Comparison of ENCODE assay signal across 9 cellular contexts in the genomic region with DNA sequence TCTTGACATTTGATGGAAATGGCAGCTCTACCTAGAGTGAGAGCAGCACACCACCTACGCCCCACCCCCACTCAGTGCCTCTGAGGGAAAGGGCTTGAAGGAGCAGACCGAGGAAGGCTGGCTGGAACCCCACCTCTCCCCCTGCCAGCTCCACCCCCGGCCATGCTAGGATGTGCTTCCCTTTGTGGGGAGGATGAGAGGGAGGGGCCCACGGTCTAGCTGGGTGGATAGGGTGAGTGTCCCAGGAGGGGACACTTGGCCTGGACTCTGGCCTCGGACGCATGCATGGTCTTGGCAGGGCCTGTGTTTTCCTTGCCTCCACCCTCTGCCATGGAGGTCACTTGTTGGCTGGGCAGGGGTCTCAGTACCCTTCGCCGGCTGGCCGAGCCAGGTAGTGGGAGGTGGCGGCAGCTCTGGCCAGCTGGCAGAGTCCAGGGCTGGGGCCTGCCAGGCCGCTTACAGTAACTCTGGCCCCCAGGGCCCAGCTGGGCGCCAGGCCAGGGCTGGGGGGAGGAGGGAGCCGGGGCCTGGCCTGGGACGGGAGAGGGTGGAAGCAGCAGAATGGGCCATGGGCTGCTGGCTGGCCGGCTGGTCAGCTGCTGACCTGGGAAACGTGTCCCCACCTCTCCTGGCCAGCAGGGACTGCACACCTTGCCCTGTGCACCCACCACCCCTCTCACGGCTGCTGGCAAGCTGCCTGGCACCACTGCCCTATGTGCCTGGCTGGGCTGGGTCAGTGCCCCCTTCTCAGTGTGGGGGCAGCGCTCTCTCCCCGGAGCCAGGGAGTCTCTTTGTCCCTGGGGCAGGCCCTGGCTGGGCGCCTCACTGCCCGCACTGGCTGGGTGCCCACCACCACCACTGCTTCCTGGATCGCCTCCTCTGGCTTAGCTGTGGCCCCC. TPM values are rescaled to one million over a fixed set of nuclear protein-coding genes. Genes with fewer than 3 reads are reported as not detected.
A peak's percentile ranks its signal among the peaks of the same experiment; 100 is the strongest.
DNase-seq lines count a peak whose midpoint lies in the region; ATAC-seq and TF ChIP-seq lines count a peak whose summit lies in the region.
"Had no signal": no experiment of that assay in that cellular context is flagged by ENCODE, and none has a peak within 500 bp of the region (broad histone marks: within the 10 kb centered on the region; RNA-seq: fewer than 3 reads in every experiment).

No MANE protein-coding gene starts in this region.

- CTCF ChIA-PET in IMR-90 (lab: Yijun Ruan, JAX): no interaction called here

- H4K91ac ChIP-seq in IMR-90 (ENCODE audit: insufficient read depth, low read depth, low read length): peak overlapping the region; percentile 65; the same call in 1 of the 2 replicates

- H2BK5ac ChIP-seq in IMR-90 (ENCODE audit: low read depth, low read length, poor library complexity, severe bottlenecking): peak overlapping the region; percentile 82

- peak overlapping the region; percentile 64 for H2BK120ac ChIP-seq in IMR-90 (ENCODE audit: low read depth, low read length)

- peak overlapping the region; percentile 48; the same call in 1 of the 3 replicates for H2BK15ac ChIP-seq in IMR-90 (ENCODE audit: low read depth, low read length)

- peaks cover 19 to 92% of the 10 kb centered on the region in 2 experiments for H3K79me1 ChIP-seq in IMR-90 (ENCODE audit: low read depth in 1 of 2, low read length in 2 of 2)

- peak overlapping the region; percentile 67; the same call in 1 of the 2 replicates for H3K4me2 ChIP-seq in IMR-90 (ENCODE audit: low read depth, low read length)

- H3K36me3 Mint-ChIP-seq in activated naive CD8-positive, alpha-beta T cell treated with anti-CD3 and anti-CD28 coated beads, Interleukin-2, amount 10 ng/mL, durations not matched to agents 7 days and 5 days: peaks cover 43% of the 10 kb centered on the region
- peaks cover 90% of the 10 kb centered on the region for H3K36me3 Mint-ChIP-seq in stimulated activated effector memory CD8-positive, alpha-beta T cell treated with anti-CD3 and anti-CD28 coated beads, Interleukin-12 subunit alpha, Interleukin-12 subunit beta, amount 100 ng/mL, for 72 hours

- no peak for TF ChIP-seq RAD21 in IMR-90 (IDR thresholded peaks at IDR 0.05; ENCODE audit: low read length)

- intact Hi-C loops in IMR-90 (cut with micrococcal nuclease): no loop called here

- peak overlapping the region; percentile 86 for H2AFZ ChIP-seq in IMR-90 (replicated peaks; ENCODE audit: low read length, poor library complexity)

- H2AK9ac ChIP-seq in IMR-90 (replicated peaks; ENCODE audit: low read depth, low read length, poor library complexity): peak overlapping the region; percentile 87

- peak overlapping the region; percentile 82 for H4K5ac ChIP-seq in IMR-90 (ENCODE audit: low read depth, low read length)

- DNase-seq in IMR-90 (no peak), hepatic stellate cell (ENCODE audit: low spot score) (peak; percentile 81), NCI-H2171 (lab: John Stamatoyannopoulos, UW) (no peak), NCI-H187 (lab: John Stamatoyannopoulos, UW) (no peak)
- DNase-seq in activated naive CD8-positive, alpha-beta T cell treated with anti-CD3 and anti-CD28 coated beads, Interleukin-2, amount 10 ng/mL, durations not matched to agents 7 days and 5 days: no peak
- no peak for DNase-seq in stimulated activated effector memory CD8-positive, alpha-beta T cell treated with anti-CD3 and anti-CD28 coated beads, Interleukin-12 subunit alpha, Interleukin-12 subunit beta, amount 100 ng/mL, for 72 hours (ENCODE audit: low spot score in 2 of 2)

- H3K14ac ChIP-seq in IMR-90 (replicated peaks; ENCODE audit: low read depth, low read length): peak overlapping the region; percentile 76

- peaks cover 69% of the 10 kb centered on the region for H3K4me1 Mint-ChIP-seq in activated naive CD8-positive, alpha-beta T cell treated with anti-CD3 and anti-CD28 coated beads, Interleukin-2, amount 10 ng/mL, durations not matched to agents 7 days and 5 days
- peaks cover 84% of the 10 kb centered on the region for H3K4me1 Mint-ChIP-seq in stimulated activated effector memory CD8-positive, alpha-beta T cell treated with anti-CD3 and anti-CD28 coated beads, Interleukin-12 subunit alpha, Interleukin-12 subunit beta, amount 100 ng/mL, for 72 hours

- in situ Hi-C loops in IMR-90 (cut with MboI; ENCODE audit: low sequenced_read_pairs): no loop called here

- peaks cover 37% of the 10 kb centered on the region for H4K20me1 ChIP-seq in IMR-90 (ENCODE audit: insufficient read depth, low read length)

- H3K27ac Mint-ChIP-seq in activated naive CD8-positive, alpha-beta T cell treated with anti-CD3 and anti-CD28 coated beads, Interleukin-2, amount 10 ng/mL, durations not matched to agents 7 days and 5 days: peak overlapping the region; percentile 81
- peak overlapping the region; percentile 91 for H3K27ac Mint-ChIP-seq in stimulated activated effector memory CD8-positive, alpha-beta T cell treated with anti-CD3 and anti-CD28 coated beads, Interleukin-12 subunit alpha, Interleukin-12 subunit beta, amount 100 ng/mL, for 72 hours

- peak overlapping the region; percentile 84 for H3K4ac ChIP-seq in IMR-90 (ENCODE audit: low read depth, low read length)

- peak overlapping the region; percentile 86 for H3K27ac ChIP-seq in IMR-90 (ENCODE audit: insufficient read depth, low read length)

- H3K4me3 Mint-ChIP-seq in activated naive CD8-positive, alpha-beta T cell treated with anti-CD3 and anti-CD28 coated beads, Interleukin-2, amount 10 ng/mL, durations not matched to agents 7 days and 5 days: peak overlapping the region; percentile 72
- peak overlapping the region; percentile 54 for H3K4me3 Mint-ChIP-seq in stimulated activated effector memory CD8-positive, alpha-beta T cell treated with anti-CD3 and anti-CD28 coated beads, Interleukin-12 subunit alpha, Interleukin-12 subunit beta, amount 100 ng/mL, for 72 hours

- no peak overlapping the region for H3K4me3 ChIP-seq in IMR-90 (ENCODE audit: insufficient read depth, low read depth, low read length)

- ATAC-seq in IMR-90 (ENCODE audit: low read depth) (peak; percentile 77), GM21390 (IDR thresholded peaks at IDR 0.05; ENCODE audit: unreplicated experiment) (no peak), GM21619 (IDR thresholded peaks at IDR 0.05; ENCODE audit: unreplicated experiment) (no peak)
- ATAC-seq in activated naive CD8-positive, alpha-beta T cell treated with anti-CD3 and anti-CD28 coated beads, Interleukin-2, amount 10 ng/mL, durations not matched to agents 7 days and 5 days (ENCODE audit: low read depth): peak; percentile 4
- no peak for ATAC-seq in stimulated activated effector memory CD8-positive, alpha-beta T cell treated with anti-CD3 and anti-CD28 coated beads, Interleukin-12 subunit alpha, Interleukin-12 subunit beta, amount 100 ng/mL, for 72 hours

- H3K27me3 Mint-ChIP-seq in activated naive CD8-positive, alpha-beta T cell treated with anti-CD3 and anti-CD28 coated beads, Interleukin-2, amount 10 ng/mL, durations not matched to agents 7 days and 5 days: no peaks in the 10 kb centered on the region

- 0 out of 2 replicates have a peak overlapping the region, but pooled peaks have one; percentile 52 for H2BK20ac ChIP-seq in IMR-90 (ENCODE audit: low read depth, low read length)

- H3K36me3 ChIP-seq in IMR-90 (ENCODE audit: control insufficient read depth, insufficient read depth, low read length): peaks cover 4% of the 10 kb centered on the region

- POLR2A ChIA-PET in IMR-90 (lab: Charles Lee; ENCODE audit: unreplicated experiment): no interaction called here
- POLR2A ChIA-PET in activated naive CD8-positive, alpha-beta T cell treated with anti-CD3 and anti-CD28 coated beads, Interleukin-2, amount 10 ng/mL, durations not matched to agents 7 days and 5 days (lab: Charles Lee): interaction anchor here (1.0 to 14.9 kb wide), 7 partner anchors 9 to 250 kb away, joined by 3 to 170 read pairs (median 13); a partner anchor contains a TSS

- peaks cover 50% of the 10 kb centered on the region for H3K4me1 ChIP-seq in IMR-90 (ENCODE audit: control insufficient read depth, insufficient read depth, low read length)

- 25% methylated on average over 8 of the region's 22 CpGs; no CpG with 5 or more reads in 1 of the 2 experiments for WGBS in IMR-90 (ENCODE audit: extremely low coverage in 2 of 2, insufficient read length in 1 of 2), 2 experiments

- dilution Hi-C loops in IMR-90 (cut with HindIII; ENCODE audit: low sequenced_read_pairs, unreplicated experiment): no loop called here

- peak overlapping the region; percentile 17 to 39; a peak in 2 of 4 replicates for H4K8ac ChIP-seq in IMR-90 (ENCODE audit: low read depth in 2 of 2, low read length in 2 of 2)

- no peaks in the 10 kb centered on the region for H3K27me3 ChIP-seq in IMR-90 (ENCODE audit: control insufficient read depth, insufficient read depth, low read length)

- BruUV-seq in IMR-90 (replicated peaks; lab: Mats Ljungman, UMichigan): no TSS peak

- no peaks in the 10 kb centered on the region for H3K9me3 ChIP-seq in IMR-90 (ENCODE audit: control insufficient read depth, insufficient read depth, low read length)

- H3K23ac ChIP-seq in IMR-90 (ENCODE audit: low read depth, low read length): peak overlapping the region; percentile 42; the same call in 1 of the 2 replicates

- peak overlapping the region; percentile 31; the same call in 1 of the 2 replicates for H3K9ac ChIP-seq in IMR-90 (ENCODE audit: low read depth, low read length)

- no peak for TF ChIP-seq POLR2A in IMR-90 (IDR thresholded peaks at IDR 0.05; ENCODE audit: low read depth, low read length)

- no peak for TF ChIP-seq CTCF in IMR-90 (conservative IDR thresholded peaks at IDR 0.05; ENCODE audit: low read depth, low read length)

- H3K9me1 ChIP-seq in IMR-90 (ENCODE audit: insufficient read depth, low read length): peaks cover 36% of the 10 kb centered on the region

- H3K56ac ChIP-seq in IMR-90 (ENCODE audit: extremely low read depth, insufficient read depth, low read length): no peak overlapping the region

- peak overlapping the region; percentile 90 for H2AK5ac ChIP-seq in IMR-90 (ENCODE audit: low read depth, low read length)

- H3K18ac ChIP-seq in IMR-90 (ENCODE audit: low read depth, low read length): peak overlapping the region; percentile 63; the same call in 1 of the 2 replicates

- no peaks in the 10 kb centered on the region for H3K9me3 Mint-ChIP-seq in activated naive CD8-positive, alpha-beta T cell treated with anti-CD3 and anti-CD28 coated beads, Interleukin-2, amount 10 ng/mL, durations not matched to agents 7 days and 5 days
- no peaks in the 10 kb centered on the region for H3K9me3 Mint-ChIP-seq in stimulated activated effector memory CD8-positive, alpha-beta T cell treated with anti-CD3 and anti-CD28 coated beads, Interleukin-12 subunit alpha, Interleukin-12 subunit beta, amount 100 ng/mL, for 72 hours

RNA-seq across cellular contexts. Expression of a gene that starts 23.0 kb away (rescaled TPM):
- 7.2 and 9.0 TPM in 2 replicates for total RNA-seq in IMR-90 (2012; rRNA removed)
- polyA plus RNA-seq in IMR-90 (2012; rRNA removed): 12.7 and 13.6 TPM in 2 replicates
- 11.3 and 18.9 TPM in 2 replicates for polyA plus RNA-seq in IMR-90 (2012; cell fraction: cytosol; rRNA removed)
- 11.5 and 14.7 TPM in 2 replicates for polyA plus RNA-seq in IMR-90 (2012; cell fraction: nucleus; rRNA removed; ENCODE audit: low replicate concordance)
- total RNA-seq in activated naive CD8-positive, alpha-beta T cell treated with anti-CD3 and anti-CD28 coated beads, Interleukin-2, amount 10 ng/mL, durations not matched to agents 7 days and 5 days: 10 to 100 TPM; 51.7 to 53.6 TPM

RNA-seq across cellular contexts. Expression of a gene that starts 32.5 kb away (rescaled TPM):
- total RNA-seq in IMR-90 (2012; rRNA removed): not detected in 2 replicates
- 0.10 and 0.39 TPM in 2 replicates for polyA plus RNA-seq in IMR-90 (2012; rRNA removed)
- 0.11 and 1.0 TPM in 2 replicates for polyA plus RNA-seq in IMR-90 (2012; cell fraction: cytosol; rRNA removed)
- polyA plus RNA-seq in IMR-90 (2012; cell fraction: nucleus; rRNA removed; ENCODE audit: low replicate concordance): 0.80 and 0.91 TPM in 2 replicates
- total RNA-seq in activated naive CD8-positive, alpha-beta T cell treated with anti-CD3 and anti-CD28 coated beads, Interleukin-2, amount 10 ng/mL, durations not matched to agents 7 days and 5 days: under 1 TPM in 1 of 2 experiments, not detected in 1; 0.48 TPM
- total RNA-seq: lower leg skin had no signal

RNA-seq across cellular contexts. Expression of a gene that starts 44.3 kb away (rescaled TPM):
- total RNA-seq in IMR-90 (2012; rRNA removed): 25.6 and 27.8 TPM in 2 replicates
- polyA plus RNA-seq in IMR-90 (2012; rRNA removed): 13.8 and 15.3 TPM in 2 replicates
- polyA plus RNA-seq in IMR-90 (2012; cell fraction: cytosol; rRNA removed): 4.2 and 16.4 TPM in 2 replicates
- 3.9 and 9.1 TPM in 2 replicates for polyA plus RNA-seq in IMR-90 (2012; cell fraction: nucleus; rRNA removed; ENCODE audit: low replicate concordance)
- total RNA-seq in activated naive CD8-positive, alpha-beta T cell treated with anti-CD3 and anti-CD28 coated beads, Interleukin-2, amount 10 ng/mL, durations not matched to agents 7 days and 5 days: 10 to 100 TPM; 67.9 to 75.2 TPM

Comparison
In these comparisons a context has a peak if more than half of its experiments do, and no peak if none do; other contexts are left out.
1. ATAC-seq: peak in IMR-90 (single experiment) and activated naive CD8-positive, alpha-beta T cell treated with anti-CD3 and anti-CD28 coated beads, Interleukin-2, amount 10 ng/mL, durations not matched to agents 7 days and 5 days (single experiment); none in stimulated activated effector memory CD8-positive, alpha-beta T cell treated with anti-CD3 and anti-CD28 coated beads, Interleukin-12 subunit alpha, Interleukin-12 subunit beta, amount 100 ng/mL, for 72 hours (single experiment), GM21390 (single experiment) and GM21619 (single experiment).